Comparison of ENCODE assay signal across 7 cellular contexts in genomic region chr17:45019177-45019711, GRCh38. TPM values are rescaled to one million over a fixed set of nuclear protein-coding genes. Genes with fewer than 3 reads are reported as not detected.
DNase-seq lines count a peak whose midpoint lies in the region; ATAC-seq and TF ChIP-seq lines count a peak whose summit lies in the region.

No MANE protein-coding gene starts in this region.

- TF ChIP-seq CTCF in GM12874 (IDR thresholded peaks at IDR 0.05; ENCODE audit: insufficient read depth, low read depth, low read length), result peak; percentile 45

- peak; percentile 33 for DNase-seq in NCI-H1092 (lab: John Stamatoyannopoulos, UW)
- DNase-seq in activated CD4-positive, CD25-positive, alpha-beta regulatory T cell treated with anti-CD3 and anti-CD28 coated beads, Interleukin-2, amount 50 U/mL, for 72 hours, result peak; percentile 48
- DNase-seq in lung microvascular endothelial cell (ENCODE audit: low read depth in 2 of 2), result peak; percentile 40 to 43
- peak; percentile 47 to 64 for DNase-seq in stimulated activated effector memory CD8-positive, alpha-beta T cell treated with anti-CD3 and anti-CD28 coated beads, Interleukin-12 subunit alpha, Interleukin-12 subunit beta, amount 100 ng/mL, for 72 hours (ENCODE audit: low spot score in 2 of 2)

- ATAC-seq in stimulated activated effector memory CD8-positive, alpha-beta T cell treated with anti-CD3 and anti-CD28 coated beads, Interleukin-12 subunit alpha, Interleukin-12 subunit beta, amount 100 ng/mL, for 72 hours, result peak; percentile 75
- ATAC-seq in HG03442 (IDR thresholded peaks at IDR 0.05; ENCODE audit: unreplicated experiment), result no peak

- peaks cover 5% of the 10 kb centered on the region for H3K36me3 Mint-ChIP-seq in dendritic cell treated with granulocyte-macrophage colony-stimulating factor and Interleukin-4, amounts not matched to agents 40 ng/mL and 50 ng/mL, for 4 days (ENCODE audit: low read depth)
- H3K36me3 Mint-ChIP-seq in stimulated activated effector memory CD8-positive, alpha-beta T cell treated with anti-CD3 and anti-CD28 coated beads, Interleukin-12 subunit alpha, Interleukin-12 subunit beta, amount 100 ng/mL, for 72 hours, result peaks cover 21% of the 10 kb centered on the region

- H3K27me3 Mint-ChIP-seq in dendritic cell treated with granulocyte-macrophage colony-stimulating factor and Interleukin-4, amounts not matched to agents 40 ng/mL and 50 ng/mL, for 4 days, result peaks cover 52% of the 10 kb centered on the region

- peak overlapping the region; percentile 77 for H3K27ac Mint-ChIP-seq in dendritic cell treated with granulocyte-macrophage colony-stimulating factor and Interleukin-4, amounts not matched to agents 40 ng/mL and 50 ng/mL, for 4 days
- peak overlapping the region; percentile 91 for H3K27ac Mint-ChIP-seq in stimulated activated effector memory CD8-positive, alpha-beta T cell treated with anti-CD3 and anti-CD28 coated beads, Interleukin-12 subunit alpha, Interleukin-12 subunit beta, amount 100 ng/mL, for 72 hours

- H3K9me3 Mint-ChIP-seq in dendritic cell treated with granulocyte-macrophage colony-stimulating factor and Interleukin-4, amounts not matched to agents 40 ng/mL and 50 ng/mL, for 4 days, result no peaks in the 10 kb centered on the region
- H3K9me3 Mint-ChIP-seq in stimulated activated effector memory CD8-positive, alpha-beta T cell treated with anti-CD3 and anti-CD28 coated beads, Interleukin-12 subunit alpha, Interleukin-12 subunit beta, amount 100 ng/mL, for 72 hours, result no peaks in the 10 kb centered on the region

- H3K4me3 Mint-ChIP-seq in dendritic cell treated with granulocyte-macrophage colony-stimulating factor and Interleukin-4, amounts not matched to agents 40 ng/mL and 50 ng/mL, for 4 days, result peak overlapping the region; percentile 81
- peak overlapping the region; percentile 88 for H3K4me3 Mint-ChIP-seq in stimulated activated effector memory CD8-positive, alpha-beta T cell treated with anti-CD3 and anti-CD28 coated beads, Interleukin-12 subunit alpha, Interleukin-12 subunit beta, amount 100 ng/mL, for 72 hours

- peaks cover 35% of the 10 kb centered on the region for H3K4me1 Mint-ChIP-seq in dendritic cell treated with granulocyte-macrophage colony-stimulating factor and Interleukin-4, amounts not matched to agents 40 ng/mL and 50 ng/mL, for 4 days (ENCODE audit: low read depth)
- peaks cover 31% of the 10 kb centered on the region for H3K4me1 Mint-ChIP-seq in stimulated activated effector memory CD8-positive, alpha-beta T cell treated with anti-CD3 and anti-CD28 coated beads, Interleukin-12 subunit alpha, Interleukin-12 subunit beta, amount 100 ng/mL, for 72 hours

- intact Hi-C loops in dendritic cell treated with granulocyte-macrophage colony-stimulating factor and Interleukin-4, amounts not matched to agents 40 ng/mL and 50 ng/mL, for 4 days (cut with micrococcal nuclease), result no loop called here

RNA-seq across cellular contexts. Expression of gene DCAKD, which starts 32.2 kb away (rescaled TPM):
- 15.5 and 22.4 TPM in 2 replicates for total RNA-seq in lung microvascular endothelial cell

RNA-seq across cellular contexts. Expression of gene NMT1, which starts 41.9 kb away (rescaled TPM):
- 42.5 and 61.3 TPM in 2 replicates for total RNA-seq in lung microvascular endothelial cell

RNA-seq across cellular contexts. Expression of gene C1QL1, which starts 51.1 kb away (rescaled TPM):
- total RNA-seq in lung microvascular endothelial cell, result under 0.01 TPM in 1 of 2 replicates, not detected in the other
